8 cellular contexts compared by ENCODE assay signal in the genomic region with DNA sequence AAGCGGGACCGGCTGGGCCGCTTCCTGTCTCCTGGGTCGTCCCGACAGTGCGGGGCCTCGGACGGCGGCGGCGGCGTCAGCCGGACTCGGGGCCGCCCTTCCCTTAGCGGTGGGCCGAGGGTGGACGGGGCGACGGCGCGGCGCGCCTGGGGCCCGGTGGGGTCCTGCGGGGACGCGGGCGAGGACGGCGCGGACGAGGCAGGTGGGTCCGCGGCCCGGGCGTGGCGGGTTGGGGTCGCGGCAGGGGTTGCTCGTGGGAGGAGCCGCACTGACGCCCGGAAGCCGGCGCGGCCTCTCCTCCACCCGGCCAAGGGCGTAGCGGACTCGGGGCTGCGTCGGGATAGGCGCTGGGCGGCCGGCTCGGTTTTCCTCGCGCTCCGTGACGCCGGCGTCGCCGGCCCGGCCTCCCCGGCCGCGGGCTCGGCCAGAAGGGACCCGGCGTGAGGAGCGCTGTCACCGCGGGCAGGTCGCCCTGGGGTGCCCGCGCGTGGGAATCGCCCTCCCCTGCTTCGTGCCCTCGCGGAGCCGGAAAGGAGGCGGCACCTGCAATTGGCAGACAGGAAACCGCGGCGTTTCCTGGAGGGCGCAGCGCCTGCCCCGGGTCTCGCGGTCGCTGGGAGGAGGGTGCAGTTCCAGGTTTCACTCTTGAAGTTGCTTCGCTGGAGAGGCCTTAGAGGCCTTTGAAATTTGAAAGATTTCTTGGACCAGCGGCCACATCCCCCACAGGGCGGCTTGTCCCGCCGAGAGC. TPM values are rescaled to one million over a fixed set of nuclear protein-coding genes. Genes with fewer than 3 reads are reported as not detected.
DNase-seq lines count a peak whose midpoint lies in the region; ATAC-seq and TF ChIP-seq lines count a peak whose summit lies in the region.

No MANE protein-coding gene starts in this region.

- intact Hi-C loops in heart left ventricle (cut with DNase I): loop anchor here in 3 of 10 donors (2.0 kb wide), 2 partner anchors 15 to 21 kb away; a partner anchor contains a TSS

- H3K9ac ChIP-seq in SK-N-SH: peak overlapping the region; percentile 85

- DNase-seq in SK-N-SH (peak; percentile 75), heart left ventricle (peak; percentile 66 to 90 (median 76)), renal cortical epithelial cell (ENCODE audit: low read depth) (peak; percentile 18), cerebellar nuclear complex (lab: John Stamatoyannopoulos, UW) (no peak)
- peak; percentile 81 for DNase-seq in activated naive CD4-positive, alpha-beta T cell treated with anti-CD3 and anti-CD28 coated beads, Interleukin-2, amount 50 U/mL, for 16 hours

- H3K36me3 ChIP-seq in ACC112 (ENCODE audit: insufficient read depth, low read length) (peaks cover 5% of the 10 kb centered on the region; the same call in 1 of the 2 replicates), SK-N-SH (replicated peaks in 1 of 2; ENCODE audit: control insufficient read depth in 1 of 2, insufficient read depth in 2 of 2, low read length in 1 of 2) (peaks cover 13 to 21% of the 10 kb centered on the region in 2 experiments), heart left ventricle (peaks cover 0 to 44% (median 38%) of the 10 kb centered on the region in 9 donors)

- H3K79me2 ChIP-seq in ACC112 (ENCODE audit: control insufficient read depth, insufficient read depth, low read length, unreplicated experiment) (peaks cover 38% of the 10 kb centered on the region), SK-N-SH (ENCODE audit: insufficient read depth) (peaks cover 61% of the 10 kb centered on the region)

- ATAC-seq in GM18861 (IDR thresholded peaks at IDR 0.05; ENCODE audit: unreplicated experiment): peak; percentile 24
- peak; percentile 6 for ATAC-seq in HG03103 (IDR thresholded peaks at IDR 0.05; ENCODE audit: low read depth, unreplicated experiment)
- peak in 3 of 4 donors; percentile 20 to 35 (median 34) for ATAC-seq in heart left ventricle

- CTCF ChIA-PET in SK-N-SH (lab: Yijun Ruan, JAX): interaction anchor here (3.4 kb wide), 1 partner anchor 139 kb away, joined by 13 read pairs; no protein-coding TSS in a partner anchor

- H3K4me3 ChIP-seq in ACC112 (ENCODE audit: low read depth, low read length) (peak overlapping the region; percentile 84), SK-N-SH (ENCODE audit: low read depth in 2 of 2, low read length in 1 of 2) (peak overlapping the region; percentile 74 to 92), heart left ventricle (peak overlapping the region; percentile 74 to 98 (median 92))

- peaks cover 38% of the 10 kb centered on the region for H3K4me1 ChIP-seq in ACC112 (ENCODE audit: control insufficient read depth, insufficient read depth, low read length, unreplicated experiment)
- H3K4me1 ChIP-seq in SK-N-SH (ENCODE audit: control insufficient read depth in 1 of 2, insufficient read depth in 2 of 2, low read depth in 1 of 2, low read length in 1 of 2): peaks cover 21 to 25% of the 10 kb centered on the region in 2 experiments; a peak in 3 of 4 replicates
- peaks cover 8 to 60% (median 34%) of the 10 kb centered on the region in 12 donors for H3K4me1 ChIP-seq in heart left ventricle

- POLR2A ChIA-PET in SK-N-SH (lab: Yijun Ruan, JAX): interaction anchor here (1.0 kb wide), 1 partner anchor 10 kb away, joined by 3 read pairs; no protein-coding TSS in a partner anchor

- H3K4me2 ChIP-seq in SK-N-SH: peak overlapping the region; percentile 96

- H3K9me3 ChIP-seq in SK-N-SH: no peaks in the 10 kb centered on the region
- H3K9me3 ChIP-seq in heart left ventricle: no peaks in the 10 kb centered on the region

- TF ChIP-seq POLR2A in heart left ventricle (IDR thresholded peaks at IDR 0.05): no peak

- H3F3A ChIP-seq in SK-N-SH (replicated peaks; ENCODE audit: insufficient read depth): peaks cover 19% of the 10 kb centered on the region

- H2AFZ ChIP-seq in ACC112 (ENCODE audit: low read length, unreplicated experiment) (peak overlapping the region; percentile 20), SK-N-SH (ENCODE audit: low read depth) (no peak overlapping the region)

- H4K20me1 ChIP-seq in SK-N-SH (ENCODE audit: insufficient read depth): peaks cover 35% of the 10 kb centered on the region

- H3K9me2 ChIP-seq in SK-N-SH: no peaks in the 10 kb centered on the region

- H3K27me3 ChIP-seq in ACC112 (ENCODE audit: insufficient read depth, low read length) (no peaks in the 10 kb centered on the region), SK-N-SH (ENCODE audit: insufficient read depth) (no peaks in the 10 kb centered on the region), heart left ventricle (no peaks in the 10 kb centered on the region)

- WGBS in SK-N-SH (ENCODE audit: low lambda C conversion rate): 0% methylated on average over 14 of the region's 99 CpGs
- 0% methylated on average over 74 to 99 of the region's 99 CpGs; no CpG with 5 or more reads in 1 of the 4 donors for WGBS in heart left ventricle, 4 donors

- TF ChIP-seq EP300 in SK-N-SH (IDR thresholded peaks at IDR 0.05; ENCODE audit: borderline replicate concordance in 1 of 2, low read depth in 1 of 2, low read length in 1 of 2): no peak

- TF ChIP-seq CTCF in SK-N-SH (IDR thresholded peaks at IDR 0.05) (no peak), heart left ventricle (IDR thresholded peaks at IDR 0.05) (no peak)

- H3K27ac ChIP-seq in ACC112 (ENCODE audit: low read depth, low read length) (peak overlapping the region; percentile 85), SK-N-SH (ENCODE audit: low read depth in 2 of 2, low read length in 1 of 2) (peak overlapping the region; percentile 79 to 92), heart left ventricle (peak overlapping the region; percentile 95 to 100 (median 98))

- TF ChIP-seq RAD21 in SK-N-SH (IDR thresholded peaks at IDR 0.05; ENCODE audit: low read length): no peak

TF ChIP-seq in SK-N-SH, 30 proteins besides CTCF, POLR2A, EP300 and RAD21 (continues in another document):
- TF ChIP-seq, protein P1, sequence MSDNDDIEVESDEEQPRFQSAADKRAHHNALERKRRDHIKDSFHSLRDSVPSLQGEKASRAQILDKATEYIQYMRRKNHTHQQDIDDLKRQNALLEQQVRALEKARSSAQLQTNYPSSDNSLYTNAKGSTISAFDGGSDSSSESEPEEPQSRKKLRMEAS (IDR thresholded peaks at IDR 0.05; ENCODE audit: low read depth): peak; percentile 49; the same call in 1 of the 2 replicates
- TF ChIP-seq, protein P2, sequence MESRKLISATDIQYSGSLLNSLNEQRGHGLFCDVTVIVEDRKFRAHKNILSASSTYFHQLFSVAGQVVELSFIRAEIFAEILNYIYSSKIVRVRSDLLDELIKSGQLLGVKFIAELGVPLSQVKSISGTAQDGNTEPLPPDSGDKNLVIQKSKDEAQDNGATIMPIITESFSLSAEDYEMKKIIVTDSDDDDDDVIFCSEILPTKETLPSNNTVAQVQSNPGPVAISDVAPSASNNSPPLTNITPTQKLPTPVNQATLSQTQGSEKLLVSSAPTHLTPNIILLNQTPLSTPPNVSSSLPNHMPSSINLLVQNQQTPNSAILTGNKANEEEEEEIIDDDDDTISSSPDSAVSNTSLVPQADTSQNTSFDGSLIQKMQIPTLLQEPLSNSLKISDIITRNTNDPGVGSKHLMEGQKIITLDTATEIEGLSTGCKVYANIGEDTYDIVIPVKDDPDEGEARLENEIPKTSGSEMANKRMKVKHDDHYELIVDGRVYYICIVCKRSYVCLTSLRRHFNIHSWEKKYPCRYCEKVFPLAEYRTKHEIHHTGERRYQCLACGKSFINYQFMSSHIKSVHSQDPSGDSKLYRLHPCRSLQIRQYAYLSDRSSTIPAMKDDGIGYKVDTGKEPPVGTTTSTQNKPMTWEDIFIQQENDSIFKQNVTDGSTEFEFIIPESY (IDR thresholded peaks at IDR 0.05; ENCODE audit: borderline replicate concordance, low read depth): peak; percentile 86
- TF ChIP-seq FOSL2 (IDR thresholded peaks at IDR 0.05; ENCODE audit: borderline replicate concordance, low read depth) (no peak), MXI1 (IDR thresholded peaks at IDR 0.05; ENCODE audit: low read depth, low read length) (no peak), POLR2AphosphoS5 (IDR thresholded peaks at IDR 0.05; ENCODE audit: low read depth, low read length) (0 out of 2 replicates have a peak, but pooled peaks have one; percentile 16), RFX5 (IDR thresholded peaks at IDR 0.05; ENCODE audit: low read length) (no peak), RCOR1 (IDR thresholded peaks at IDR 0.05; ENCODE audit: low read length) (no peak)

RNA-seq across cellular contexts. Expression of a gene that starts 0.5 kb away (rescaled TPM):
- 24.9 and 27.0 TPM in 2 replicates for polyA plus RNA-seq in SK-N-SH (2012; rRNA removed)
- polyA plus RNA-seq in SK-N-SH (2012; cell fraction: cytosol; rRNA removed): 7.7 and 10.6 TPM in 2 replicates
- 165 and 173 TPM in 2 replicates for polyA plus RNA-seq in SK-N-SH (2012; cell fraction: nucleus; rRNA removed)
- 10 to 100 TPM in 8 of 9 donors, 1 to 10 TPM in 1; 9.4 to 19.9 (median 12.7) TPM for total RNA-seq in heart left ventricle
- polyA plus RNA-seq in heart left ventricle: 10 to 100 TPM; 12.2 to 14.0 TPM
- total RNA-seq in renal cortical epithelial cell: 10.6 and 20.7 TPM in 2 replicates

RNA-seq across cellular contexts. Expression of a gene that starts 1.1 kb away (rescaled TPM):
- polyA plus RNA-seq in SK-N-SH (2012; rRNA removed): 9.2 and 10.1 TPM in 2 replicates
- polyA plus RNA-seq in SK-N-SH (2012; cell fraction: cytosol; rRNA removed): 2.8 and 4.8 TPM in 2 replicates
- polyA plus RNA-seq in SK-N-SH (2012; cell fraction: nucleus; rRNA removed): 50.4 and 75.0 TPM in 2 replicates
- total RNA-seq in heart left ventricle: 10 to 100 TPM in 6 of 9 donors, 1 to 10 TPM in 3; 7.6 to 17.0 (median 11.0) TPM
- polyA plus RNA-seq in heart left ventricle: 10 to 100 TPM in 1 of 2 donors, 1 to 10 TPM in 1; 7.3 to 20.2 TPM
- 7.1 and 12.6 TPM in 2 replicates for total RNA-seq in renal cortical epithelial cell

RNA-seq across cellular contexts. Expression of a gene that starts 20.3 kb away (rescaled TPM):
- 7.8 and 8.6 TPM in 2 replicates for polyA plus RNA-seq in SK-N-SH (2012; rRNA removed)
- polyA plus RNA-seq in SK-N-SH (2012; cell fraction: cytosol; rRNA removed): 3.8 and 6.4 TPM in 2 replicates
- 12.2 and 23.8 TPM in 2 replicates for polyA plus RNA-seq in SK-N-SH (2012; cell fraction: nucleus; rRNA removed)
- total RNA-seq in heart left ventricle: 10 to 100 TPM in 1 of 9 donors, 1 to 10 TPM in 8; 2.0 to 14.1 (median 4.0) TPM
- polyA plus RNA-seq in heart left ventricle: 10 to 100 TPM in 1 of 2 donors, 1 to 10 TPM in 1; 1.9 to 15.0 TPM
- total RNA-seq in renal cortical epithelial cell: 22.7 and 34.7 TPM in 2 replicates

RNA-seq across cellular contexts. Expression of a gene that starts 35.3 kb away (rescaled TPM):
- 84.7 and 94.5 TPM in 2 replicates for polyA plus RNA-seq in SK-N-SH (2012; rRNA removed)
- polyA plus RNA-seq in SK-N-SH (2012; cell fraction: cytosol; rRNA removed): 25.8 and 40.4 TPM in 2 replicates
- 517 and 551 TPM in 2 replicates for polyA plus RNA-seq in SK-N-SH (2012; cell fraction: nucleus; rRNA removed)
- total RNA-seq in heart left ventricle: 10 to 100 TPM; 16.1 to 31.4 (median 20.0) TPM
- polyA plus RNA-seq in heart left ventricle: 10 to 100 TPM; 22.9 to 30.7 TPM
- total RNA-seq in renal cortical epithelial cell: 33.9 and 56.5 TPM in 2 replicates

Comparison
In these comparisons a context has a peak if more than half of its experiments do, and no peak if none do; other contexts are left out.
1. DNase-seq: peak in SK-N-SH (single experiment), activated naive CD4-positive, alpha-beta T cell treated with anti-CD3 and anti-CD28 coated beads, Interleukin-2, amount 50 U/mL, for 16 hours (single experiment), heart left ventricle (5 of 5) and renal cortical epithelial cell (single experiment); none in cerebellar nuclear complex (0 of 2).
2. Peak in every context shown above with its lines, with median percentiles within 50 percentile points of each other: H3K27ac ChIP-seq, H3K4me3 ChIP-seq and ATAC-seq.